ENCODE assay signal across 9 cellular contexts in the genomic region with DNA sequence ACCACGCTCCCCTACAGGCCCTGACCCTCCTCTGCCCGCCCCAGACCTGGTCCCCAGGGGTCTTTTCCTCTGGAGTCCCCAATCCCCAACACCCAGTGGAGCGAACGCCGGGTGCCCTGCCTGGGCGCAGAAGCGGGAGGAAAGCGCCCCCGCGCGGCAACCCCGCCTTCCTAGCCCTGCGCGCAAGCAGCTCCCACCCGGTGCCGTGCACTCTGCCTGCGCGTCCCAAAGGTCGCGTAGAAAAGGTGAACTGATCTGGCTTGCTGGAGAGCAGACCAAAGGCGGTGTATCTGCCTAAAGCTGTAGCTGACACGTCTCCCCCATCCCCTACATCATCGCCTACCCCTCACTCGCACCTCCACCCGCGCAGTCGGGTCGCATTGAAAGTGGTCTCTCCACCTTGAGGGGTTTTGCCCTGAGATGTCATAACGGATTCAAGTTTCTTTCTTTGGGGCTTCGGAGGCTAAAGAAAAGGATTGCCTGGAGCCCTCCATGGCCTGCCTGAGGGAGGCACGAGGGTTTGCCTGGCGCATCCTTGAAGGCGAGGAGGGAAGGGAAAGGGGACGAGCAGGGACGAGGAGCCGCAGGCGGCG. TPM values are rescaled to one million over a fixed set of nuclear protein-coding genes. Genes with fewer than 3 reads are reported as not detected.
DNase-seq lines count a peak whose midpoint lies in the region; ATAC-seq and TF ChIP-seq lines count a peak whose summit lies in the region.
"Had no signal": no experiment of that assay in that cellular context is flagged by ENCODE, and none has a peak within 500 bp of the region (broad histone marks: within the 10 kb centered on the region; RNA-seq: fewer than 3 reads in every experiment).

No MANE protein-coding gene starts in this region.

- TF ChIP-seq CTCF in AG09309 (IDR thresholded peaks at IDR 0.05; ENCODE audit: control insufficient read depth, insufficient read depth, low read depth, low read length, missing control alignments) = peak; percentile 3
- TF ChIP-seq CTCF in brain (conservative IDR thresholded peaks at IDR 0.05) = peak in 1 of 2 experiments; percentile 26

- peak overlapping the region in 4 of 5 experiments; percentile 35 to 98 (median 78) for H3K27ac Mint-ChIP-seq in brain
- peak overlapping the region in 2 of 6 donors; percentile 26 to 92 for H3K27ac Mint-ChIP-seq in naive B cell

- DNase-seq in AG09309 (ENCODE audit: low read depth) = no peak
- peak in 62 of 76 experiments; percentile 6 to 82 (median 58) for DNase-seq in HUDEP-2 (lab: John Stamatoyannopoulos, UW; ENCODE audit: unreplicated experiment in 76 of 76)
- DNase-seq in naive B cell = no peak
- no peak for DNase-seq in SKM-1 treated with dmso at 0.1 percent for 144 hours (lab: John Stamatoyannopoulos, UW; ENCODE audit: unreplicated experiment)
- DNase-seq in NCI-H345 treated with DMSO at 0.1 percent for 48 hours (lab: John Stamatoyannopoulos, UW; ENCODE audit: unreplicated experiment) = no peak
- DNase-seq in NCI-H2081 (lab: John Stamatoyannopoulos, UW) = no peak
- DNase-seq in globus pallidus (ENCODE audit: low spot score) = no peak

- ATAC-seq in naive B cell (ENCODE audit: low read depth in 2 of 2) = peak in 1 of 2 donors; percentile 31

- H3K9me3 Mint-ChIP-seq in brain = peaks cover 0 to 6% (median 4%) of the 10 kb centered on the region in 5 experiments
- peaks cover 5 to 18% (median 14%) of the 10 kb centered on the region in 7 donors for H3K9me3 Mint-ChIP-seq in naive B cell

- no peak overlapping the region for H3K4me3 ChIP-seq in AG09309 (ENCODE audit: control insufficient read depth, low read depth, low read length)
- H3K4me3 ChIP-seq: SJSA1 had no signal

- H3K4me1 Mint-ChIP-seq in brain = peaks cover 68% of the 10 kb centered on the region
- peaks cover 30 to 56% (median 51%) of the 10 kb centered on the region in 3 donors for H3K4me1 Mint-ChIP-seq in naive B cell

- H3K4me3 Mint-ChIP-seq in brain (peak overlapping the region; percentile 83 to 86 (median 84)), naive B cell (peak overlapping the region; percentile 48 to 84 (median 80))

- H3K36me3 Mint-ChIP-seq in brain = peaks cover 48% of the 10 kb centered on the region
- peaks cover 10 to 19% of the 10 kb centered on the region in 2 donors for H3K36me3 Mint-ChIP-seq in naive B cell

- H3K27me3 Mint-ChIP-seq in brain (peaks cover 75% of the 10 kb centered on the region), naive B cell (peaks cover 76 to 89% (median 86%) of the 10 kb centered on the region in 3 donors)

RNA-seq across cellular contexts. Expression of a gene that starts 5.7 kb away (rescaled TPM):
- 17.2 TPM for polyA plus RNA-seq in brain (ENCODE audit: insufficient read depth, low read depth, low replicate concordance)
- not detected for polyA plus RNA-seq in naive B cell (ENCODE audit: low read depth in 6 of 6)

RNA-seq across cellular contexts. Expression of a gene that starts 52.2 kb away (rescaled TPM):
- polyA plus RNA-seq in brain (ENCODE audit: insufficient read depth, low read depth, low replicate concordance) = 1.1 TPM
- polyA plus RNA-seq in naive B cell (ENCODE audit: low read depth in 6 of 6) = not detected

Comparison
In these comparisons a context has a peak if more than half of its experiments do, and no peak if none do; other contexts are left out.
1. DNase-seq: peak in HUDEP-2 (62 of 76); none in AG09309 (single experiment), naive B cell (single experiment), SKM-1 treated with dmso at 0.1 percent for 144 hours (single experiment), NCI-H345 treated with DMSO at 0.1 percent for 48 hours (single experiment), NCI-H2081 (0 of 2) and globus pallidus (single experiment).
2. RNA of a gene that starts 5.7 kb away (polyA plus RNA-seq): 17.2 TPM in brain (single experiment); not detected in naive B cell; every median in the first group is over 10 times any median in the second.